Comparison of ENCODE assay signal across 2 cellular contexts in the genomic region with DNA sequence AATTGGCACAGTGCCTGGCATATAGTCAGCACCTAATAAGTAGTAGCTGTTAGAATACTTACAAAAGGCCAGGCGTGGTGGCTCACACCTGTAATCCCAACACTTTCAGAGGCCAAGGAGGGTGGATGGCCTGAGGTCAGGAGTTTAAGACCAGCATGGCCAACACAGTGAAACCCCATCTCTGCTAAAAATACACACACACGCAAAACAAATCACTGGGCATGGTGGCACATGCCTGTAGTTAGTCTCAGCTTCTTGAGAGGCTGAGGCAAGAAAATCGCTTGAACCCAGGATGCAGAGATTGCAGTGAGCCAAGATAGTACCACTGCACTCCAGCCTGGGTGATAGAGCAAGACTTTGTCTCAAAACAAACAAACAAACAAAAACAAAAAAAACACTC. TPM values are rescaled to one million over a fixed set of nuclear protein-coding genes. Genes with fewer than 3 reads are reported as not detected.
"Had no signal": no experiment of that assay in that cellular context is flagged by ENCODE, and none has a peak within 500 bp of the region (broad histone marks: within the 10 kb centered on the region; RNA-seq: fewer than 3 reads in every experiment).

No MANE protein-coding gene starts in this region.

RNA-seq across cellular contexts. Expression of gene NPIPA8, which starts 29.3 kb away (rescaled TPM):
- total RNA-seq: LHCN-M2, NCI-H460 had no signal
